ENCODE assay signal across 26 cellular contexts in genomic region chr20:62494537-62494936, GRCh38. TPM values are rescaled to one million over a fixed set of nuclear protein-coding genes. Genes with fewer than 3 reads are reported as not detected.
A peak's percentile ranks its signal among the peaks of the same experiment; 100 is the strongest.
DNase-seq lines count a peak whose midpoint lies in the region; ATAC-seq, FAIRE-seq and TF ChIP-seq lines count a peak whose summit lies in the region.
"Had no signal": no experiment of that assay in that cellular context is flagged by ENCODE, and none has a peak within 500 bp of the region (broad histone marks: within the 10 kb centered on the region; RNA-seq: fewer than 3 reads in every experiment).

No MANE protein-coding gene starts in this region.

- POLR2A ChIA-PET in Caco-2 (lab: Charles Lee), result no interaction called here
- POLR2A ChIA-PET in K562 (lab: Yijun Ruan, JAX), result no interaction called here

- peak; percentile 64 for FAIRE-seq in K562 (lab: Jason Lieb, UNC)
- FAIRE-seq: GM12878 had no signal

- in situ Hi-C loops in K562 (cut with MboI) (loop anchor here (5.0 to 10.0 kb wide), 3 partner anchors 77 to 310 kb away; partner anchors contain the start of genes ADRM1 and OGFR), brain microvascular endothelial cell (cut with HindIII; ENCODE audit: low pct_ligation_motif_present, low sequenced_read_pairs) (no loop called here)

- H2AFZ ChIP-seq in K562 (ENCODE audit: low read depth, low read length), result 0 out of 2 replicates have a peak overlapping the region, but pooled peaks have one; percentile 40

- no peak overlapping the region; a peak in 1 of 4 replicates for H3K9ac ChIP-seq in K562 (ENCODE audit: insufficient read depth in 1 of 2, low read depth in 2 of 2, low read length in 2 of 2)

- TF ChIP-seq POLR2A in K562 (conservative IDR thresholded peaks at IDR 0.05), result no peak
- no peak for TF ChIP-seq POLR2A in breast epithelium (IDR thresholded peaks at IDR 0.05)

- ATAC-seq in K562 (peak; percentile 11; the same call in 2 of the 3 replicates), memory B cell (ENCODE audit: low read depth) (peak; percentile 32), GM19023 (IDR thresholded peaks at IDR 0.05; ENCODE audit: unreplicated experiment) (no peak)
- ATAC-seq: GM12878 had no signal

- TF ChIP-seq CTCF in Caco-2 (IDR thresholded peaks at IDR 0.05; ENCODE audit: insufficient read depth in 1 of 2, low read depth in 1 of 2, low read length in 1 of 2, severe bottlenecking in 1 of 2, unreplicated experiment in 1 of 2) (no peak), K562 (IDR thresholded peaks at IDR 0.05 in 2 of 3, conservative IDR thresholded peaks at IDR 0.05 in 1 of 3; ENCODE audit: insufficient read depth in 2 of 3, low read depth in 1 of 3, low read length in 3 of 3) (no peak), breast epithelium (IDR thresholded peaks at IDR 0.05) (no peak), brain microvascular endothelial cell (IDR thresholded peaks at IDR 0.05; ENCODE audit: low read depth, low read length, missing control alignments) (no peak), GM20000 (IDR thresholded peaks at IDR 0.05; ENCODE audit: extremely low read depth, missing control alignments) (no peak)

- H3K4me3 Mint-ChIP-seq in Caco-2 (ENCODE audit: unreplicated experiment), result no peak overlapping the region
- H3K4me3 Mint-ChIP-seq in memory B cell, result no peak overlapping the region
- H3K4me3 Mint-ChIP-seq: activated naive CD4-positive, alpha-beta T cell treated with anti-CD3 and anti-CD28 coated beads, Interleukin-2, amount 50 U/mL, for 24 hours; CD14-positive monocyte; H9; nephron progenitor cell had no signal

- no peak for TF ChIP-seq EP300 in K562 (IDR thresholded peaks at IDR 0.05; ENCODE audit: low read length)

- H3K4me1 ChIP-seq in Caco-2, result peaks cover 48% of the 10 kb centered on the region
- peaks cover 15 to 71% of the 10 kb centered on the region in 2 experiments for H3K4me1 ChIP-seq in K562 (replicated peaks in 1 of 2; ENCODE audit: control insufficient read depth in 2 of 2, insufficient read depth in 2 of 2, low read length in 2 of 2)
- no peaks in the 10 kb centered on the region for H3K4me1 ChIP-seq in breast epithelium

- H3K27me3 Mint-ChIP-seq in Caco-2 (ENCODE audit: insufficient read depth, unreplicated experiment) (no peaks in the 10 kb centered on the region), memory B cell (peaks cover 12% of the 10 kb centered on the region)

- H3K4me3 ChIP-seq in Caco-2 (ENCODE audit: low read depth, low read length), result no peak overlapping the region
- no peak overlapping the region for H3K4me3 ChIP-seq in K562
- H3K4me3 ChIP-seq in breast epithelium, result no peak overlapping the region
- H3K4me3 ChIP-seq in brain microvascular endothelial cell (ENCODE audit: low read depth, low read length), result no peak overlapping the region
- H3K4me3 ChIP-seq: GM12878, tibial artery had no signal

- CTCF ChIA-PET in Caco-2 (lab: Charles Lee), result interaction anchor here (2.1 kb wide), 1 partner anchor 16 kb away, joined by 16 read pairs; no protein-coding TSS in a partner anchor
- CTCF ChIA-PET in K562 (lab: Yijun Ruan, JAX; ENCODE audit: low intra/inter-chr PET ratio), result no interaction called here

- H3K27me3 ChIP-seq in Caco-2 (replicated peaks; ENCODE audit: control insufficient read depth, insufficient read depth, low read length), result no peaks in the 10 kb centered on the region
- H3K27me3 ChIP-seq in K562 (ENCODE audit: control insufficient read depth in 2 of 2, insufficient read depth in 2 of 2, low read length in 2 of 2), result no peaks in the 10 kb centered on the region
- peaks cover 0 to 38% of the 10 kb centered on the region in 2 donors for H3K27me3 ChIP-seq in breast epithelium
- peaks cover 4% of the 10 kb centered on the region for H3K27me3 ChIP-seq in brain microvascular endothelial cell (replicated peaks)

- H3K27ac Mint-ChIP-seq in Caco-2 (ENCODE audit: unreplicated experiment), result peak overlapping the region; percentile 42
- H3K27ac Mint-ChIP-seq in memory B cell, result no peak overlapping the region
- H3K27ac Mint-ChIP-seq: activated naive CD4-positive, alpha-beta T cell treated with anti-CD3 and anti-CD28 coated beads, Interleukin-2, amount 50 U/mL, for 24 hours; CD14-positive monocyte; nephron progenitor cell had no signal

- H3K9me3 Mint-ChIP-seq in Caco-2 (ENCODE audit: unreplicated experiment) (peaks cover 11% of the 10 kb centered on the region), memory B cell (no peaks in the 10 kb centered on the region)
- H3K9me3 Mint-ChIP-seq: activated naive CD4-positive, alpha-beta T cell treated with anti-CD3 and anti-CD28 coated beads, Interleukin-2, amount 50 U/mL, for 24 hours; H9; nephron progenitor cell had no signal

- H3K36me3 Mint-ChIP-seq in Caco-2 (ENCODE audit: insufficient read depth, unreplicated experiment) (no peaks in the 10 kb centered on the region), memory B cell (no peaks in the 10 kb centered on the region)
- H3K36me3 Mint-ChIP-seq: activated naive CD4-positive, alpha-beta T cell treated with anti-CD3 and anti-CD28 coated beads, Interleukin-2, amount 50 U/mL, for 24 hours; CD14-positive monocyte had no signal

- TF ChIP-seq RAD21 in K562 (CRISPR knock-in tag; conservative IDR thresholded peaks at IDR 0.05 in 1 of 2, IDR thresholded peaks at IDR 0.05 in 1 of 2), result no peak

- DNase-seq in Caco-2, result no peak
- DNase-seq in NOMO-1 (lab: John Stamatoyannopoulos, UW; ENCODE audit: unreplicated experiment in 2 of 2), result peak; percentile 62 to 70
- peak in 1 of 4 experiments; percentile 38 for DNase-seq in K562 (ENCODE audit: extremely low read depth in 1 of 4, low spot score in 3 of 4)
- no peak for DNase-seq in memory B cell (ENCODE audit: low spot score in 2 of 2)
- DNase-seq in breast epithelium (ENCODE audit: low spot score in 2 of 2), result no peak
- DNase-seq in brain microvascular endothelial cell, result no peak
- no peak for DNase-seq in GM20000 (ENCODE audit: low spot score)
- DNase-seq: activated CD4-positive, alpha-beta T cell treated with anti-CD3 and anti-CD28 coated beads for 1 hour; activated T-cell treated with anti-CD3 and anti-CD28 coated beads, Interleukin-2, amount 50 U/mL, for 48 hours; aorta; cerebellar nuclear complex; DMS 273 treated with DMSO at 0.1 percent for 48 hours; foreskin melanocyte; GF-D8; H9; NCI-H526 treated with DMSO at 0.1 percent for 48 hours; nephron progenitor cell; stimulated activated CD4-positive, alpha-beta T cell treated with anti-CD3 and anti-CD28 coated beads, Interleukin-1b, Interleukin-23, amount 100 ng/mL, for 48 hours; stimulated activated naive CD4-positive, alpha-beta T cell treated with Interleukin-2 at 50 U/mL for 16 hours; tibial artery had no signal

- H3K36me3 ChIP-seq in Caco-2 (ENCODE audit: control insufficient read depth, insufficient read depth, low read length) (no peaks in the 10 kb centered on the region), K562 (ENCODE audit: control insufficient read depth, insufficient read depth, low read length) (no peaks in the 10 kb centered on the region), breast epithelium (no peaks in the 10 kb centered on the region), brain microvascular endothelial cell (replicated peaks) (no peaks in the 10 kb centered on the region)
- H3K36me3 ChIP-seq: tibial artery had no signal

- H3K27ac ChIP-seq in K562 (ENCODE audit: extremely low read depth, low read depth, low read length), result no peak overlapping the region
- H3K27ac ChIP-seq in breast epithelium, result no peak overlapping the region
- no peak overlapping the region for H3K27ac ChIP-seq in brain microvascular endothelial cell
- H3K27ac ChIP-seq: tibial artery had no signal

- no peaks in the 10 kb centered on the region for H3K9me1 ChIP-seq in K562 (ENCODE audit: control insufficient read depth, insufficient read depth, low read length)

- intact Hi-C loops in Caco-2 (cut with micrococcal nuclease; ENCODE audit: unreplicated experiment), result no loop called here
- intact Hi-C loops in K562 (cut with micrococcal nuclease), result loop anchor here (10.0 kb wide), 1 partner anchor 190 kb away; the partner anchor contains the start of gene ADRM1
- intact Hi-C loops in breast epithelium (cut with DNase I; ENCODE audit: low total_unique reads), result loop anchor here (10.0 kb wide), 1 partner anchor 290 kb away; no protein-coding TSS in a partner anchor

- no peak overlapping the region for H3K4me2 ChIP-seq in K562 (ENCODE audit: insufficient read depth, low read length)

- BruUV-seq in Caco-2 (replicated peaks; lab: Mats Ljungman, UMichigan) (no TSS peak), K562 (replicated peaks; lab: Mats Ljungman, UMichigan) (no TSS peak)

- H3K9me3 ChIP-seq in Caco-2, result peaks cover 12% of the 10 kb centered on the region; the same call in 1 of the 2 replicates
- H3K9me3 ChIP-seq in K562 (replicated peaks; ENCODE audit: control insufficient read depth, insufficient read depth, low read depth, low read length), result no peaks in the 10 kb centered on the region
- no peaks in the 10 kb centered on the region for H3K9me3 ChIP-seq in breast epithelium

- H4K20me1 ChIP-seq in K562 (replicated peaks; ENCODE audit: control insufficient read depth, insufficient read depth, low read length), result no peaks in the 10 kb centered on the region

- H3K79me2 ChIP-seq in K562 (ENCODE audit: control insufficient read depth, insufficient read depth, low read length), result no peaks in the 10 kb centered on the region

- 30% methylated on average over 7 of the region's 7 CpGs for WGBS in K562 (ENCODE audit: insufficient coverage, low coverage, missing lambda C conversion rate)

- H3K4me1 Mint-ChIP-seq in Caco-2 (ENCODE audit: low read depth, unreplicated experiment) (peaks cover 14% of the 10 kb centered on the region), memory B cell (peaks cover 7% of the 10 kb centered on the region)
- H3K4me1 Mint-ChIP-seq: activated naive CD4-positive, alpha-beta T cell treated with anti-CD3 and anti-CD28 coated beads, Interleukin-2, amount 50 U/mL, for 24 hours had no signal

RNA-seq across cellular contexts. Expression of gene GATA5, which starts 18.7 kb away (rescaled TPM):
- 0.12 and 0.25 TPM in 2 replicates for total RNA-seq in Caco-2 (2022)
- 0.40 and 1.3 TPM in 2 replicates for total RNA-seq in K562 (2011; cell fraction: chromatin; rRNA removed; ENCODE audit: low replicate concordance)
- total RNA-seq in K562 (2011; cell fraction: nucleolus; rRNA removed), result 0.66 and 0.67 TPM in 2 replicates
- 0.29 and 0.46 TPM in 2 replicates for total RNA-seq in K562 (2011; cell fraction: nucleoplasm; rRNA removed)
- total RNA-seq in K562 (2014; rRNA removed), result 0.18 and 0.45 TPM in 2 replicates
- 0.06 TPM in 1 of 2 replicates, not detected in the other for total RNA-seq in K562 (2014; rRNA removed; fragmentation: Illumina TruSeq; extraction: Trizol)
- total RNA-seq in K562 (2015; rRNA removed; fragmentation: Illumina TruSeq; extraction: Trizol), result 0.08 and 0.22 TPM in 2 replicates
- 0.49 TPM in 2 replicates for total RNA-seq in K562 (2021)
- polyA plus RNA-seq in K562 (2011; rRNA removed), result 0.57 and 0.68 TPM in 2 replicates
- 0.68 and 2.4 TPM in 2 replicates for polyA plus RNA-seq in K562 (2011; cell fraction: cytosol; rRNA removed)
- polyA plus RNA-seq in K562 (2011; cell fraction: nucleus; rRNA removed), result 1.4 and 2.7 TPM in 2 replicates
- 0.43 and 0.44 TPM in 2 replicates for polyA plus RNA-seq in K562 (2012)
- polyA plus RNA-seq in K562 (2014; fragmentation: Illumina TruSeq; extraction: Trizol), result 0.09 and 0.11 TPM in 2 replicates
- polyA plus RNA-seq in K562 (2014; fragmentation: Nextera tagmentation; extraction: Ambion mirVana), result not detected
- 0.16 and 0.34 TPM in 2 replicates for polyA plus RNA-seq in K562 (2014; rRNA removed)
- 0.12 and 0.39 TPM in 2 replicates for polyA minus RNA-seq in K562 (2011; rRNA and poly(A)+ RNA removed)
- 0.86 and 1.5 TPM in 2 replicates for polyA minus RNA-seq in K562 (2011; cell fraction: cytosol; rRNA and poly(A)+ RNA removed)
- 0.67 TPM in 2 replicates for polyA minus RNA-seq in K562 (2011; cell fraction: nucleus; rRNA and poly(A)+ RNA removed)
- under 1 TPM in 1 of 3 donors, not detected in 2; 0.73 TPM for total RNA-seq in breast epithelium
- total RNA-seq: activated CD8-positive, alpha-beta memory T cell treated with anti-CD3 and anti-CD28 coated beads for 36 hours; epithelial cell of proximal tubule; GM12878 had no signal
- polyA plus RNA-seq: CD14-positive monocyte, GM12878 had no signal

Comparison
In these comparisons a context has a peak if more than half of its experiments do, and no peak if none do; other contexts are left out.
1. DNase-seq: peak in NOMO-1 (2 of 2); none in Caco-2 (0 of 2), memory B cell (0 of 2), breast epithelium (0 of 2), brain microvascular endothelial cell (single experiment) and GM20000 (single experiment).